ENCODE assay signal across 8 cellular contexts in genomic region chr1:1782399-1783221, GRCh38. TPM values are rescaled to one million over a fixed set of nuclear protein-coding genes. Genes with fewer than 3 reads are reported as not detected.
DNase-seq lines count a peak whose midpoint lies in the region; ATAC-seq and TF ChIP-seq lines count a peak whose summit lies in the region.

No MANE protein-coding gene starts in this region.

- H3K9me3 Mint-ChIP-seq in activated T-cell treated with anti-CD3 and anti-CD28 coated beads, Interleukin-2, amount 50 U/mL, for 4 hours: no peaks in the 10 kb centered on the region
- H3K9me3 Mint-ChIP-seq in central memory CD8-positive, alpha-beta T cell: no peaks in the 10 kb centered on the region

- H3K36me3 ChIP-seq in right lobe of liver (peaks cover 0 to 29% (median 8%) of the 10 kb centered on the region in 4 donors), WERI-Rb-1 (peaks cover 30% of the 10 kb centered on the region)

- H3K9me3 ChIP-seq in right lobe of liver: no peaks in the 10 kb centered on the region
- H3K9me3 ChIP-seq in WERI-Rb-1 (ENCODE audit: severe bottlenecking): no peaks in the 10 kb centered on the region

- no peak for TF ChIP-seq POLR2A in right lobe of liver (IDR thresholded peaks at IDR 0.05)

- H3K27me3 ChIP-seq in right lobe of liver: no peaks in the 10 kb centered on the region
- no peaks in the 10 kb centered on the region for H3K27me3 ChIP-seq in WERI-Rb-1 (ENCODE audit: insufficient read depth, low read depth, severe bottlenecking)

- no peaks in the 10 kb centered on the region for H3K27me3 Mint-ChIP-seq in activated T-cell treated with anti-CD3 and anti-CD28 coated beads, Interleukin-2, amount 50 U/mL, for 4 hours (ENCODE audit: low read depth)
- H3K27me3 Mint-ChIP-seq in central memory CD8-positive, alpha-beta T cell: no peaks in the 10 kb centered on the region

- H3K4me3 ChIP-seq in right lobe of liver: peak overlapping the region in 2 of 3 donors; percentile 22 to 34
- H3K4me3 ChIP-seq in WERI-Rb-1 (ENCODE audit: low read depth, low read length): no peak overlapping the region

- H3K27ac Mint-ChIP-seq in central memory CD8-positive, alpha-beta T cell (ENCODE audit: low read depth): peak overlapping the region; percentile 80

- ATAC-seq in activated T-cell treated with anti-CD3 and anti-CD28 coated beads, Interleukin-2, amount 50 U/mL, for 4 hours: no peak
- ATAC-seq in central memory CD8-positive, alpha-beta T cell (replicated peaks; ENCODE audit: extremely low read depth, poor library complexity, severe bottlenecking): no peak
- peak; percentile 72 to 78 (median 73) for ATAC-seq in right lobe of liver

- H3K4me1 ChIP-seq in right lobe of liver: peaks cover 0 to 27% (median 11%) of the 10 kb centered on the region in 4 donors

- TF ChIP-seq CTCF in right lobe of liver (IDR thresholded peaks at IDR 0.05): peak in 1 of 4 donors; percentile 5
- TF ChIP-seq CTCF in WERI-Rb-1 (IDR thresholded peaks at IDR 0.05; ENCODE audit: low read depth, low read length): no peak

- H3K27ac ChIP-seq in right lobe of liver: peak overlapping the region; percentile 48 to 98 (median 68)
- H3K27ac ChIP-seq in substantia nigra (ENCODE audit: low read depth, low read length, poor library complexity, severe bottlenecking): peak overlapping the region; percentile 61
- no peak overlapping the region for H3K27ac ChIP-seq in WERI-Rb-1

- no peak overlapping the region for H3K4me3 Mint-ChIP-seq in activated T-cell treated with anti-CD3 and anti-CD28 coated beads, Interleukin-2, amount 50 U/mL, for 4 hours
- peak overlapping the region; percentile 51 for H3K4me3 Mint-ChIP-seq in central memory CD8-positive, alpha-beta T cell

- H3K4me1 Mint-ChIP-seq in activated T-cell treated with anti-CD3 and anti-CD28 coated beads, Interleukin-2, amount 50 U/mL, for 4 hours (ENCODE audit: low read depth): peaks cover 41% of the 10 kb centered on the region
- H3K4me1 Mint-ChIP-seq in central memory CD8-positive, alpha-beta T cell: peaks cover 37% of the 10 kb centered on the region

- intact Hi-C loops in right lobe of liver (cut with DNase I): loop anchor here in 1 of 2 donors (10.0 kb wide), 1 partner anchor 102 kb away; no protein-coding TSS in a partner anchor

- peaks cover 17% of the 10 kb centered on the region for H3K36me3 Mint-ChIP-seq in activated T-cell treated with anti-CD3 and anti-CD28 coated beads, Interleukin-2, amount 50 U/mL, for 4 hours (ENCODE audit: insufficient read depth)
- H3K36me3 Mint-ChIP-seq in central memory CD8-positive, alpha-beta T cell (ENCODE audit: insufficient read depth): peaks cover 49% of the 10 kb centered on the region

- WGBS in right lobe of liver (ENCODE audit: insufficient coverage, low coverage, low lambda C conversion rate, missing lambda C conversion rate): 4% methylated on average over 21 of the region's 36 CpGs

- peak; percentile 42 for DNase-seq in activated T-cell treated with anti-CD3 and anti-CD28 coated beads, Interleukin-2, amount 50 U/mL, for 1 hour
- DNase-seq in activated T-cell treated with anti-CD3 and anti-CD28 coated beads, Interleukin-2, amount 50 U/mL, for 4 hours: no peak
- DNase-seq in RPMI8226 (peak; percentile 74), right lobe of liver (peak; percentile 82 to 90 (median 86)), substantia nigra (lab: John Stamatoyannopoulos, UW) (peak in 11 of 49 donors; percentile 14 to 63 (median 40)), WERI-Rb-1 (no peak), putamen (ENCODE audit: low spot score) (no peak)
- DNase-seq in central memory CD8-positive, alpha-beta T cell (ENCODE audit: low spot score in 2 of 2): no peak

RNA-seq across cellular contexts. Expression of gene NADK, which starts 4.3 kb away (rescaled TPM):
- 100 to 1,000 TPM in 2 of 3 donors, 10 to 100 TPM in 1; 98.7 to 108 (median 106) TPM for total RNA-seq in activated T-cell treated with anti-CD3 and anti-CD28 coated beads, Interleukin-2, amount 50 U/mL, for 4 hours
- 100 to 1,000 TPM in 3 of 6 experiments, 10 to 100 TPM in 3; 80.3 to 143 (median 100) TPM for total RNA-seq in right lobe of liver

RNA-seq across cellular contexts. Expression of gene CDK11A, which starts 58.5 kb away (rescaled TPM):
- total RNA-seq in activated T-cell treated with anti-CD3 and anti-CD28 coated beads, Interleukin-2, amount 50 U/mL, for 4 hours: 100 to 1,000 TPM in 2 of 3 donors, 10 to 100 TPM in 1; 90.1 to 143 (median 126) TPM
- 10 to 100 TPM in 4 of 6 experiments, 1 to 10 TPM in 2; 8.4 to 25.2 (median 11.0) TPM for total RNA-seq in right lobe of liver

Comparison
In these comparisons a context has a peak if more than half of its experiments do, and no peak if none do; other contexts are left out.
1. DNase-seq: peak in activated T-cell treated with anti-CD3 and anti-CD28 coated beads, Interleukin-2, amount 50 U/mL, for 1 hour (single experiment), RPMI8226 (single experiment) and right lobe of liver (3 of 3); none in activated T-cell treated with anti-CD3 and anti-CD28 coated beads, Interleukin-2, amount 50 U/mL, for 4 hours (single experiment), central memory CD8-positive, alpha-beta T cell (0 of 2), WERI-Rb-1 (single experiment) and putamen (single experiment).
2. ATAC-seq: peak in right lobe of liver (4 of 4); none in activated T-cell treated with anti-CD3 and anti-CD28 coated beads, Interleukin-2, amount 50 U/mL, for 4 hours (0 of 2) and central memory CD8-positive, alpha-beta T cell (single experiment).